Comparison of ENCODE assay signal across 23 cellular contexts in the genomic region with DNA sequence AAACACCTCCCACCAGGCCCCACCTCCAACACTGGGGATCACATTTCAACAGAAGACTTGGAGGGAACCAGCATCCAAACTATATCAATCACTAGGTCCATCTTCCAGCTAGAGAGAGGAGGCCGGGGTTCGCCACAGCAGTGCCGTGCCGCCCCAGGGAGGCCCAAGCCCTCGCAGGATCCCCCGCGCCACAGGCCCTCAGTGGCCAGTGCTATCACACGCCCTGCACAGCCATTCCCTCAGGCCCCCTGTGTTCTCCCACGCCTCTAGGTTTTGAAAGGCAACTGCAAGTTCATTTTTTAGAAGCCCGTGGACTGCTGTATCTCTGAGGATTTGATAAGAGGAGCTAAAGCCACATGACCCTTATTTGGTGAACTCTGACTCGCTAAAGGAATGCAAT.
A peak's percentile ranks its signal among the peaks of the same experiment; 100 is the strongest.
DNase-seq lines count a peak whose midpoint lies in the region; ATAC-seq, FAIRE-seq and TF ChIP-seq lines count a peak whose summit lies in the region.
"Had no signal": no experiment of that assay in that cellular context is flagged by ENCODE, and none has a peak within 500 bp of the region (broad histone marks: within the 10 kb centered on the region; RNA-seq: fewer than 3 reads in every experiment).

No MANE protein-coding gene starts in this region.

- POLR2A ChIA-PET in H1 (lab: Charles Lee; ENCODE audit: partially characterized antibody): no interaction called here
- POLR2A ChIA-PET in CD4-positive, alpha-beta memory T cell (lab: Charles Lee; ENCODE audit: partially characterized antibody): no interaction called here

- TF ChIP-seq RAD21 in H1 (IDR thresholded peaks at IDR 0.05 in 1 of 2, conservative IDR thresholded peaks at IDR 0.05 in 1 of 2; ENCODE audit: low read depth in 2 of 2, low read length in 2 of 2): no peak

- 86% methylated on average over 11 of the region's 11 CpGs; no CpG with 5 or more reads in 1 of the 2 experiments for WGBS in H1 (ENCODE audit: extremely low coverage in 1 of 2, insufficient coverage in 1 of 2, insufficient read length in 1 of 2, insufficient replicate concordance in 2 of 2, low coverage in 1 of 2, low lambda C conversion rate in 2 of 2, missing lambda C conversion rate in 1 of 2), 2 experiments

- no peak for TF ChIP-seq EP300 in H1 (IDR thresholded peaks at IDR 0.05; ENCODE audit: borderline replicate concordance in 1 of 2, low read depth in 2 of 2, low read length in 2 of 2)

- no peak overlapping the region for H2AFZ ChIP-seq in H1 (ENCODE audit: low read length)

- H4K8ac ChIP-seq in H1 (ENCODE audit: extremely low read depth, insufficient read depth, low read length): peak overlapping the region; percentile 83

- peak; percentile 41 for DNase-seq in RWPE2 (ENCODE audit: low spot score)
- no peak for DNase-seq in H1 (ENCODE audit: low read depth in 1 of 2, low spot score in 2 of 2)
- peak; percentile 53 for DNase-seq in posterior vena cava (ENCODE audit: low spot score)
- DNase-seq in T-helper 1 cell: no peak
- no peak for DNase-seq in CD4-positive, alpha-beta memory T cell
- DNase-seq: ACHN; BE2C; C1 segment of cervical spinal cord; CD4-positive, alpha-beta T cell; COR-L47; DMS 273 treated with DMSO at 0.1 percent for 48 hours; DMS53; DND-41; GOT3; H9; IMR-90 had no signal

- FAIRE-seq in H1 (lab: Jason Lieb, UNC): no peak
- FAIRE-seq: A204.1, G401.6, GM12891, GM18507, HTR-8/SVneo, K562 had no signal

- TF ChIP-seq CTCF in RWPE2 (IDR thresholded peaks at IDR 0.05; ENCODE audit: poor library complexity, severe bottlenecking): no peak
- TF ChIP-seq CTCF in H1 (IDR thresholded peaks at IDR 0.05; ENCODE audit: control extremely low read depth in 1 of 3, insufficient read depth in 1 of 3, low read depth in 1 of 3, low read length in 3 of 3): no peak

- no peak overlapping the region for H2BK12ac ChIP-seq in H1 (ENCODE audit: low read depth, low read length)

- no peaks in the 10 kb centered on the region for H3K23me2 ChIP-seq in H1 (ENCODE audit: low read depth, low read length)

- H3K4me2 ChIP-seq in H1 (ENCODE audit: insufficient read depth in 1 of 2, low read depth in 2 of 2, low read length in 2 of 2): no peak overlapping the region

- H3K4me3 Mint-ChIP-seq in CD4-positive, alpha-beta memory T cell: no peak overlapping the region
- H3K4me3 Mint-ChIP-seq: CD4-positive, alpha-beta T cell; H9 had no signal

- H3K9me3 Mint-ChIP-seq in CD4-positive, alpha-beta memory T cell: no peaks in the 10 kb centered on the region
- H3K9me3 Mint-ChIP-seq: CD4-positive, alpha-beta T cell had no signal

- peaks cover 0 to 3% of the 10 kb centered on the region in 2 donors for H3K27me3 Mint-ChIP-seq in CD4-positive, alpha-beta memory T cell
- H3K27me3 Mint-ChIP-seq: CD4-positive, alpha-beta T cell had no signal

- H3K56ac ChIP-seq in H1 (replicated peaks; ENCODE audit: insufficient read length, low read depth, low read length): no peak overlapping the region

- H2BK20ac ChIP-seq in H1 (ENCODE audit: low read length): no peak overlapping the region

- CTCF ChIA-PET in H1 (lab: Charles Lee; ENCODE audit: partially characterized antibody): interaction anchor here (1.2 to 2.0 kb wide), 3 partner anchors 33 to 286 kb away, joined by 4 to 5 read pairs (median 4); no protein-coding TSS in a partner anchor
- CTCF ChIA-PET in CD4-positive, alpha-beta memory T cell (lab: Charles Lee; ENCODE audit: partially characterized antibody): no interaction called here

- H3K27me3 ChIP-seq in RWPE2 (ENCODE audit: insufficient read depth, poor library complexity, severe bottlenecking) (no peaks in the 10 kb centered on the region), H1 (replicated peaks in 1 of 4; ENCODE audit: control insufficient read depth in 3 of 4, extremely low read depth in 1 of 4, insufficient read depth in 3 of 4, low read length in 3 of 4) (no peaks in the 10 kb centered on the region; a peak in 1 of 7 replicates)
- no peaks in the 10 kb centered on the region for H3K27me3 ChIP-seq in CD4-positive, alpha-beta memory T cell (ENCODE audit: insufficient read depth, low read length)
- H3K27me3 ChIP-seq: BE2C had no signal

- TF ChIP-seq POLR2A in H1 (IDR thresholded peaks at IDR 0.05; ENCODE audit: control extremely low read depth in 1 of 2, low read depth in 2 of 2, low read length in 2 of 2) (no peak), GM18505 (IDR thresholded peaks at IDR 0.05; ENCODE audit: borderline replicate concordance, extremely low read depth, insufficient read depth, insufficient read length) (no peak)

- no peak overlapping the region for H3K4me3 ChIP-seq in RWPE2 (ENCODE audit: severe bottlenecking)
- H3K4me3 ChIP-seq in H1 (ENCODE audit: extremely low read depth in 1 of 4, insufficient read depth in 2 of 4, low read depth in 3 of 4, low read length in 4 of 4): no peak overlapping the region
- H3K4me3 ChIP-seq in CD4-positive, alpha-beta memory T cell (ENCODE audit: low read length in 2 of 2): no peak overlapping the region
- H3K4me3 ChIP-seq: K562 had no signal

- H3K14ac ChIP-seq in H1 (ENCODE audit: insufficient read length): no peak overlapping the region

- no peaks in the 10 kb centered on the region for H3K79me1 ChIP-seq in H1 (ENCODE audit: low read depth, low read length)

- no peaks in the 10 kb centered on the region for H3K36me3 Mint-ChIP-seq in CD4-positive, alpha-beta memory T cell

- no peak overlapping the region for H4K5ac ChIP-seq in H1 (ENCODE audit: insufficient read length, low read depth, low read length)

- H3K9ac ChIP-seq in H1 (replicated peaks in 1 of 4; ENCODE audit: extremely low read depth in 1 of 4, low read depth in 3 of 4, low read length in 3 of 4): no peak overlapping the region

- no peak overlapping the region for H3K27ac Mint-ChIP-seq in CD4-positive, alpha-beta memory T cell
- H3K27ac Mint-ChIP-seq: CD4-positive, alpha-beta T cell; H9 had no signal

- ATAC-seq in RWPE2 (ENCODE audit: low read depth) (no peak), GM18505 (IDR thresholded peaks at IDR 0.05; ENCODE audit: unreplicated experiment) (no peak)
- ATAC-seq: K562 had no signal

- H3K4ac ChIP-seq in H1 (replicated peaks; ENCODE audit: insufficient read length, low read depth, low read length): no peak overlapping the region

- no peak overlapping the region for H2BK15ac ChIP-seq in H1 (ENCODE audit: low read length)

- H3K4me1 ChIP-seq in RWPE2 (ENCODE audit: insufficient read depth, poor library complexity, severe bottlenecking) (no peaks in the 10 kb centered on the region), H1 (replicated peaks in 1 of 4; ENCODE audit: control insufficient read depth in 3 of 4, insufficient read depth in 4 of 4, low read length in 3 of 4) (no peaks in the 10 kb centered on the region)
- H3K4me1 ChIP-seq in CD4-positive, alpha-beta memory T cell (ENCODE audit: insufficient read depth, low read length): no peaks in the 10 kb centered on the region

- intact Hi-C loops in posterior vena cava (cut with DNase I): no loop called here
- intact Hi-C loops in CD4-positive, alpha-beta memory T cell (cut with micrococcal nuclease): no loop called here

- H3K4me1 Mint-ChIP-seq in CD4-positive, alpha-beta memory T cell: peaks cover 0 to 4% (median 0%) of the 10 kb centered on the region in 4 donors
- H3K4me1 Mint-ChIP-seq: H9 had no signal

- H3K9me3 ChIP-seq in RWPE2 (ENCODE audit: severe bottlenecking): no peaks in the 10 kb centered on the region
- H3K9me3 ChIP-seq in H1 (ENCODE audit: insufficient read depth in 2 of 2, low read depth in 1 of 2, low read length in 1 of 2): peaks cover 4 to 6% of the 10 kb centered on the region in 2 experiments; a peak in 2 of 4 replicates
- H3K9me3 ChIP-seq in CD4-positive, alpha-beta memory T cell (ENCODE audit: control insufficient read depth in 1 of 2, low read length in 2 of 2): no peaks in the 10 kb centered on the region
- H3K9me3 ChIP-seq: BE2C had no signal

- H2BK5ac ChIP-seq in H1 (ENCODE audit: low read depth, low read length): no peak overlapping the region

- H3K23ac ChIP-seq in H1 (ENCODE audit: insufficient read length): no peak overlapping the region

- no peaks in the 10 kb centered on the region for H4K20me1 ChIP-seq in H1 (replicated peaks in 1 of 2; ENCODE audit: control insufficient read depth in 1 of 2, insufficient read depth in 2 of 2, low read length in 2 of 2)

- H2AK5ac ChIP-seq in H1 (ENCODE audit: low read depth, low read length): no peak overlapping the region

- H4K91ac ChIP-seq in H1 (replicated peaks; ENCODE audit: insufficient read length, low read length): no peak overlapping the region

- H3K36me3 ChIP-seq in RWPE2 (ENCODE audit: low read depth) (no peaks in the 10 kb centered on the region), H1 (ENCODE audit: control insufficient read depth in 2 of 4, insufficient read depth in 4 of 4, low read length in 3 of 4) (no peaks in the 10 kb centered on the region)
- no peaks in the 10 kb centered on the region for H3K36me3 ChIP-seq in CD4-positive, alpha-beta memory T cell (ENCODE audit: insufficient read depth, low read length)
- H3K36me3 ChIP-seq: BE2C had no signal

- H2BK120ac ChIP-seq in H1 (replicated peaks; ENCODE audit: low read depth, low read length): no peak overlapping the region

- H3K79me2 ChIP-seq in H1 (ENCODE audit: control insufficient read depth in 1 of 2, insufficient read depth in 2 of 2, low read length in 2 of 2): no peaks in the 10 kb centered on the region

- H3K27ac ChIP-seq in RWPE2 (ENCODE audit: poor library complexity, severe bottlenecking) (no peak overlapping the region), H1 (ENCODE audit: low read depth, low read length) (no peak overlapping the region)
- H3K27ac ChIP-seq in CD4-positive, alpha-beta memory T cell (ENCODE audit: low read depth, low read length): no peak overlapping the region

- no peak overlapping the region; the same call in 1 of the 2 replicates for H3K18ac ChIP-seq in H1 (ENCODE audit: extremely low read depth, low read length)

TF ChIP-seq in H1, 55 proteins besides CTCF, POLR2A, EP300 and RAD21:
- TF ChIP-seq SAP30 (IDR thresholded peaks at IDR 0.05; ENCODE audit: insufficient read depth, insufficient replicate concordance, low read length) (no peak), SIRT6 (IDR thresholded peaks at IDR 0.05; ENCODE audit: low read length) (no peak), BCL11A (IDR thresholded peaks at IDR 0.05; ENCODE audit: low read depth in 2 of 2, low read length in 2 of 2) (no peak), RNF2 (IDR thresholded peaks at IDR 0.05; ENCODE audit: borderline replicate concordance, low read depth, low read length, missing control alignments, poor library complexity, severe bottlenecking) (no peak), YY1 (IDR thresholded peaks at IDR 0.05; ENCODE audit: low read depth, low read length) (no peak), TEAD4 (IDR thresholded peaks at IDR 0.05; ENCODE audit: low read depth, low read length) (no peak), ZNF274 (IDR thresholded peaks at IDR 0.05; ENCODE audit: borderline replicate concordance, extremely low read depth, low read length) (no peak)
- TF ChIP-seq, protein P1, sequence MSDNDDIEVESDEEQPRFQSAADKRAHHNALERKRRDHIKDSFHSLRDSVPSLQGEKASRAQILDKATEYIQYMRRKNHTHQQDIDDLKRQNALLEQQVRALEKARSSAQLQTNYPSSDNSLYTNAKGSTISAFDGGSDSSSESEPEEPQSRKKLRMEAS (IDR thresholded peaks at IDR 0.05): no peak
TF ChIP-seq in H1: peak in this region for 0.

Comparison
In these comparisons a context has a peak if more than half of its experiments do, and no peak if none do; other contexts are left out.
1. DNase-seq: peak in RWPE2 (single experiment) and posterior vena cava (single experiment); none in H1 (0 of 2), T-helper 1 cell (0 of 5) and CD4-positive, alpha-beta memory T cell (0 of 5).